ENCODE assay signal across 10 cellular contexts in the genomic region with DNA sequence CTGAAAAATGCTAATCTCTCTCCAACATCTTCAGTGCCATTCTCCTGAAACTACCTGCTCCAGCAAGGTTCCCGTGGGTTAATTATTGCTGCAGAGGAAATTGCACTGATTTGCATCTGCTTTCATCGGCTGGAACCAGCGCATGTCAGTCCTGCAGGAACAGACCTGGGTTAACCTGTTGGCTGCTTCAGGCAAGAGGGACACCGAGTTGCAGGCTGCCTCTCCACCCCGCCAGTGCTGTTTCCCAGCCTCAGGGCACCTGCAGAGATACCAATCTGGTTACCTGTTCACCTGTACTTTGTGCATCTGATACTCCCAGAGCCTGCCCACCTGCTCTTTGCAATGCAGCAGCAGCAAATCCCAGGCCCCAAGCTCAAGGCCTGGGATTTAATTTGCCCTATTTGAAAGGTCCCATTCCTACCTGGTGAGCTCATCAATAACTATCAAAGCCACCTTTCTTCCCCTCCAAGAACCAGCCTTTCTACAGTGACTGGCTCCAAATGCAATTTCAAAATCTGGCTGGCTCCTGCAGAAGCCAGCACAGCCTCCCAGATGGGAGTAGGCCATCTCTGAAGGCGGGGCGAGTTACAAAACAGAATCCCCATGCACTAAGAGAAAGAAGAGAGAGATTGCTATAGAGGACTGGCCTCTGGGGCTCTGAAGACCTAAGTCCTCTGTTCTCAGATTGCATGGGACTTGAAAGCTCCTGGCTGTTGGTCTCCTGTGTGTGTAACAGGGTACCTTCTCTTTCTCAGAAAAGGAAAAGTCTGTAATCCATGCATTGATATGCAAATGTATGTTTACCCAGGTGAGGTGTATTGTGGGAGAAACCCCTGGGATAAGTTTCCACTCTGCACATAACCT.
DNase-seq lines count a peak whose midpoint lies in the region; ATAC-seq and TF ChIP-seq lines count a peak whose summit lies in the region.
"Had no signal": no experiment of that assay in that cellular context is flagged by ENCODE, and none has a peak within 500 bp of the region (broad histone marks: within the 10 kb centered on the region; RNA-seq: fewer than 3 reads in every experiment).

No MANE protein-coding gene starts in this region.

- POLR2A ChIA-PET in PC-9 (lab: Charles Lee; ENCODE audit: unreplicated experiment), result interaction anchor here (0.5 to 1.0 kb wide), 10 partner anchors 9 to 574 kb away, joined by 3 to 12 read pairs (median 3); no protein-coding TSS in a partner anchor

- no peaks in the 10 kb centered on the region for H3K79me2 ChIP-seq in PC-9 (ENCODE audit: low read depth)

- peaks cover 42% of the 10 kb centered on the region; the same call in 1 of the 2 replicates for H3F3A ChIP-seq in PC-9 (ENCODE audit: insufficient read depth, low read depth)

- DNase-seq in HT-29 (ENCODE audit: low spot score) (peak; percentile 64), PC-9 (peak; percentile 88 to 99), left ventricle myocardium superior (no peak), sciatic nerve (ENCODE audit: low spot score) (no peak), sigmoid colon (no peak)
- DNase-seq: activated naive CD4-positive, alpha-beta T cell treated with anti-CD3 and anti-CD28 coated beads, Interleukin-2, amount 10 ng/mL, durations not matched to agents 7 days and 5 days; stimulated activated naive CD8-positive, alpha-beta T cell treated with anti-CD3 and anti-CD28 coated beads, Interleukin-15, Interleukin-2, amounts not matched to agents 100 U/mL and 50 U/mL, for 24 hours had no signal

- 12 to 52% methylated on average over 7 of the region's 7 CpGs for WGBS in sigmoid colon, 2 donors

- peak overlapping the region; percentile 97 for H3K27ac ChIP-seq in PC-9
- no peak overlapping the region for H3K27ac ChIP-seq in sigmoid colon

- ATAC-seq in left ventricle myocardium superior, result peak; percentile 64
- ATAC-seq in sciatic nerve, result peak; percentile 84
- no peak for ATAC-seq in GM19395 (IDR thresholded peaks at IDR 0.05; ENCODE audit: unreplicated experiment)
- ATAC-seq in HG02981 (IDR thresholded peaks at IDR 0.05; ENCODE audit: unreplicated experiment), result no peak
- no peak for ATAC-seq in GM19035 (IDR thresholded peaks at IDR 0.05; ENCODE audit: unreplicated experiment)
- ATAC-seq: stimulated activated naive CD8-positive, alpha-beta T cell treated with anti-CD3 and anti-CD28 coated beads, Interleukin-15, Interleukin-2, amounts not matched to agents 100 U/mL and 50 U/mL, for 24 hours had no signal

- H2AFZ ChIP-seq in PC-9, result no peak overlapping the region

- no peaks in the 10 kb centered on the region for H3K27me3 ChIP-seq in PC-9 (ENCODE audit: insufficient read depth, low read depth)
- no peaks in the 10 kb centered on the region for H3K27me3 ChIP-seq in sigmoid colon

- TF ChIP-seq POLR2A in sigmoid colon (IDR thresholded peaks at IDR 0.05), result no peak

- H3K4me2 ChIP-seq in PC-9, result peak overlapping the region; percentile 72

- no TSS peak for BruUV-seq in PC-9 (replicated peaks; lab: Mats Ljungman, UMichigan)

- no peaks in the 10 kb centered on the region for H3K36me3 ChIP-seq in PC-9 (ENCODE audit: low read depth)
- no peaks in the 10 kb centered on the region for H3K36me3 ChIP-seq in sigmoid colon

- TF ChIP-seq EP300 in sigmoid colon (IDR thresholded peaks at IDR 0.05), result no peak

- no peaks in the 10 kb centered on the region for H3K9me2 ChIP-seq in PC-9 (ENCODE audit: insufficient read depth)

- H3K4me3 ChIP-seq in PC-9, result peak overlapping the region; percentile 4; the same call in 1 of the 2 replicates
- no peak overlapping the region for H3K4me3 ChIP-seq in sigmoid colon

- H4K20me1 ChIP-seq in PC-9 (ENCODE audit: insufficient read depth), result no peaks in the 10 kb centered on the region

- H3K9me3 ChIP-seq in PC-9 (ENCODE audit: insufficient read depth, low read depth) (no peaks in the 10 kb centered on the region), sigmoid colon (no peaks in the 10 kb centered on the region)

- CTCF ChIA-PET in PC-9 (lab: Charles Lee), result interaction anchor here (0.6 kb wide), 1 partner anchor 82 kb away, joined by 4 read pairs; no protein-coding TSS in a partner anchor

- H3K4me1 ChIP-seq in PC-9 (replicated peaks; ENCODE audit: insufficient read depth) (peaks cover 49% of the 10 kb centered on the region), sigmoid colon (no peaks in the 10 kb centered on the region)

- intact Hi-C loops in PC-9 (cut with micrococcal nuclease; ENCODE audit: unreplicated experiment), result loop anchor here (1.0 kb wide), 1 partner anchor 7 kb away; no protein-coding TSS in a partner anchor
- intact Hi-C loops in left ventricle myocardium superior (cut with micrococcal nuclease), result no loop called here
- intact Hi-C loops in sciatic nerve (cut with DNase I), result loop anchor here (10.0 kb wide), 1 partner anchor 326 kb away; no protein-coding TSS in a partner anchor
- intact Hi-C loops in sigmoid colon (cut with DNase I), result no loop called here

- TF ChIP-seq CTCF in PC-9 (conservative IDR thresholded peaks at IDR 0.05), result no peak
- no peak for TF ChIP-seq CTCF in sigmoid colon (IDR thresholded peaks at IDR 0.05)

Comparison
In these comparisons a context has a peak if more than half of its experiments do, and no peak if none do; other contexts are left out.
1. DNase-seq: peak in HT-29 (single experiment) and PC-9 (2 of 2); none in left ventricle myocardium superior (single experiment), sciatic nerve (single experiment) and sigmoid colon (single experiment).
2. ATAC-seq: peak in left ventricle myocardium superior (single experiment) and sciatic nerve (single experiment); none in GM19395 (single experiment), HG02981 (single experiment) and GM19035 (single experiment).
3. intact Hi-C loops: an anchor here in PC-9 (1.0 kb wide) and sciatic nerve (10.0 kb wide); none called in left ventricle myocardium superior and sigmoid colon.